In the genomic region with DNA sequence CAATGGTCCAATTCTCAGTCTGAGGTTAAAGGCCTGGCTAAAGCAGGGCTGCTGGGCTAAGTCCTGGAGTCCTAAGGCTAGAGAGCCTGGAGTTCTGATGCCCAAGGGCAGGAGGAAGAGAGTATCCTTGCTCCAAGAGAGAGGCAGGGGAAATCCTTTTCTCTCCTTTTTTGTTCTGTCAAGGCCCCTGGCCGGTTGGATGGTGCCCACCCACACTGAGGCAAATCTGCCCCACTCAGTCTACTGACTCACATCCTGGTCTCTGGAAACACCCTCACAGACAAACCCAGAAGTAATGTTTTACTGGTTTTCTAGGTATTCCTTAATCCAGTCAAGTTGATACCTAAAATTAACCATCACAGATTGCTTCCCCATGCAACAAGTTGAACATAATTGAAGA, we compare ENCODE assay signal across 15 cellular contexts.
"Had no signal": no experiment of that assay in that cellular context is flagged by ENCODE, and none has a peak within 500 bp of the region (broad histone marks: within the 10 kb centered on the region; RNA-seq: fewer than 3 reads in every experiment).

No MANE protein-coding gene starts in this region.

- H3K27ac ChIP-seq: body of pancreas, lower lobe of right lung, neutrophil, SK-N-MC, tibial artery had no signal

- H3K4me1 ChIP-seq: body of pancreas, lower lobe of right lung, tibial artery had no signal

- H3K4me3 ChIP-seq: body of pancreas, lower lobe of right lung, SK-N-MC, tibial artery had no signal

- H3K9me3 Mint-ChIP-seq: activated B cell treated with CpG ODN at 0.5 μM for 24 hours; activated CD4-positive, alpha-beta T cell treated with anti-CD3 and anti-CD28 coated beads, Interleukin-2, amount 10 ng/mL, durations not matched to agents 7 days and 5 days; activated T-helper 1 cell treated with anti-CD3 and anti-CD28 coated beads, Interleukin-12 subunit alpha, Interleukin-12 subunit beta, Interleukin-2, Interleukin-4 antibody, amounts not matched to agents 30 ng/mL and 10 ng/mL and 1 ng/mL, durations not matched to agents 14 hours and 24 hours and 36 hours had no signal

- DNase-seq: activated B cell treated with CpG ODN at 0.5 μM for 24 hours; activated CD4-positive, alpha-beta T cell treated with anti-CD3 and anti-CD28 coated beads, Interleukin-2, amount 10 ng/mL, durations not matched to agents 7 days and 5 days; activated naive CD8-positive, alpha-beta T cell treated with anti-CD3 and anti-CD28 coated beads for 36 hours; amniotic stem cell; body of pancreas; effector memory CD8-positive, alpha-beta T cell; lower lobe of right lung; naive thymus-derived CD8-positive, alpha-beta T cell; stimulated activated CD4-positive, alpha-beta T cell treated with anti-CD3 and anti-CD28 coated beads, Interleukin-4, amount 100 ng/mL, for 4 hours; stimulated activated naive B cell treated with anti-CD40 and anti-IgM and Interleukin-4, amounts not matched to agents 10 μg/mL and 1 μg/mL and 100 μg/mL, for 72 hours; tibial artery had no signal

- H3K27me3 ChIP-seq: body of pancreas, neutrophil, tibial artery had no signal

- H3K4me3 Mint-ChIP-seq: activated B cell treated with CpG ODN at 0.5 μM for 24 hours; activated CD4-positive, alpha-beta T cell treated with anti-CD3 and anti-CD28 coated beads, Interleukin-2, amount 10 ng/mL, durations not matched to agents 7 days and 5 days; activated naive CD8-positive, alpha-beta T cell treated with anti-CD3 and anti-CD28 coated beads for 36 hours; activated T-helper 1 cell treated with anti-CD3 and anti-CD28 coated beads, Interleukin-12 subunit alpha, Interleukin-12 subunit beta, Interleukin-2, Interleukin-4 antibody, amounts not matched to agents 30 ng/mL and 10 ng/mL and 1 ng/mL, durations not matched to agents 14 hours and 24 hours and 36 hours; effector memory CD8-positive, alpha-beta T cell; naive thymus-derived CD8-positive, alpha-beta T cell; stimulated activated naive B cell treated with anti-CD40 and anti-IgM and Interleukin-4, amounts not matched to agents 10 μg/mL and 1 μg/mL and 100 μg/mL, for 72 hours had no signal

- H3K4me1 Mint-ChIP-seq: activated B cell treated with CpG ODN at 0.5 μM for 24 hours; activated CD4-positive, alpha-beta T cell treated with anti-CD3 and anti-CD28 coated beads, Interleukin-2, amount 10 ng/mL, durations not matched to agents 7 days and 5 days had no signal

- H3K27ac Mint-ChIP-seq: activated B cell treated with CpG ODN at 0.5 μM for 24 hours; activated CD4-positive, alpha-beta T cell treated with anti-CD3 and anti-CD28 coated beads, Interleukin-2, amount 10 ng/mL, durations not matched to agents 7 days and 5 days; activated naive CD8-positive, alpha-beta T cell treated with anti-CD3 and anti-CD28 coated beads for 36 hours; activated T-helper 1 cell treated with anti-CD3 and anti-CD28 coated beads, Interleukin-12 subunit alpha, Interleukin-12 subunit beta, Interleukin-2, Interleukin-4 antibody, amounts not matched to agents 30 ng/mL and 10 ng/mL and 1 ng/mL, durations not matched to agents 14 hours and 24 hours and 36 hours; effector memory CD8-positive, alpha-beta T cell; stimulated activated naive B cell treated with anti-CD40 and anti-IgM and Interleukin-4, amounts not matched to agents 10 μg/mL and 1 μg/mL and 100 μg/mL, for 72 hours had no signal

- H3K27me3 Mint-ChIP-seq: activated B cell treated with CpG ODN at 0.5 μM for 24 hours; activated CD4-positive, alpha-beta T cell treated with anti-CD3 and anti-CD28 coated beads, Interleukin-2, amount 10 ng/mL, durations not matched to agents 7 days and 5 days; activated naive CD8-positive, alpha-beta T cell treated with anti-CD3 and anti-CD28 coated beads for 36 hours; effector memory CD8-positive, alpha-beta T cell; naive thymus-derived CD8-positive, alpha-beta T cell; stimulated activated naive B cell treated with anti-CD40 and anti-IgM and Interleukin-4, amounts not matched to agents 10 μg/mL and 1 μg/mL and 100 μg/mL, for 72 hours had no signal

- ATAC-seq: body of pancreas; effector memory CD8-positive, alpha-beta T cell; lower lobe of right lung; naive thymus-derived CD8-positive, alpha-beta T cell; sciatic nerve; stimulated activated naive B cell treated with anti-CD40 and anti-IgM and Interleukin-4, amounts not matched to agents 10 μg/mL and 1 μg/mL and 100 μg/mL, for 72 hours had no signal

- H3K9me3 ChIP-seq: body of pancreas, lower lobe of right lung, neutrophil, tibial artery had no signal
